Comparison of ENCODE assay signal across 8 cellular contexts in genomic region chr2:223943561-223944008, GRCh38. TPM values are rescaled to one million over a fixed set of nuclear protein-coding genes. Genes with fewer than 3 reads are reported as not detected.
DNase-seq lines count a peak whose midpoint lies in the region; ATAC-seq, FAIRE-seq and TF ChIP-seq lines count a peak whose summit lies in the region.

No MANE protein-coding gene starts in this region.

- dilution Hi-C loops in keratinocyte (cut with MboI; ENCODE audit: extremely low pct_ligation_motif_present, low sequenced_read_pairs), result no loop called here

- H3K27ac Mint-ChIP-seq in HFFc6, result peak overlapping the region; percentile 90

- H3K9ac ChIP-seq in keratinocyte (ENCODE audit: control insufficient read depth, extremely low read depth, insufficient read depth, low read length) (peak overlapping the region; percentile 85), stomach smooth muscle (ENCODE audit: low read length in 2 of 2) (peak overlapping the region; percentile 51 to 89)

- H3K27ac ChIP-seq in keratinocyte (ENCODE audit: control insufficient read depth, insufficient read depth, low read length) (peak overlapping the region; percentile 71), stomach smooth muscle (ENCODE audit: low read length) (no peak overlapping the region)

- no peaks in the 10 kb centered on the region for H4K20me1 ChIP-seq in keratinocyte (ENCODE audit: control insufficient read depth, extremely low read depth, insufficient read depth, low read length)

- no peaks in the 10 kb centered on the region for H3K27me3 ChIP-seq in keratinocyte (ENCODE audit: control insufficient read depth, extremely low read depth, insufficient read depth, low read length)
- H3K27me3 ChIP-seq in stomach smooth muscle (ENCODE audit: control insufficient read depth in 1 of 2, insufficient read depth in 2 of 2, low read length in 2 of 2), result no peaks in the 10 kb centered on the region

- H3K4me2 ChIP-seq in keratinocyte (ENCODE audit: control insufficient read depth, extremely low read depth, insufficient read depth, low read depth, low read length), result peak overlapping the region; percentile 95

- H3K4me3 Mint-ChIP-seq in HFFc6, result peak overlapping the region; percentile 96

- H3K4me1 ChIP-seq in keratinocyte (ENCODE audit: control insufficient read depth, extremely low read depth, insufficient read depth, low read length) (peaks cover 21% of the 10 kb centered on the region), stomach smooth muscle (ENCODE audit: control insufficient read depth, insufficient read depth, low read length) (peaks cover 18% of the 10 kb centered on the region)

- H3K27me3 Mint-ChIP-seq in HFFc6 (ENCODE audit: insufficient read depth), result peaks cover 1% of the 10 kb centered on the region; the same call in 1 of the 2 replicates

- H3K4me3 ChIP-seq in keratinocyte (ENCODE audit: control insufficient read depth in 2 of 3, extremely low read depth in 1 of 3, insufficient read depth in 2 of 3, low read depth in 1 of 3, low read length in 3 of 3) (peak overlapping the region; percentile 84 to 94 (median 86)), stomach smooth muscle (ENCODE audit: low read length in 2 of 2) (peak overlapping the region; percentile 80 to 88)

- H3K79me2 ChIP-seq in keratinocyte (ENCODE audit: control insufficient read depth, insufficient read depth, low read length), result peaks cover 47% of the 10 kb centered on the region

- H3K36me3 Mint-ChIP-seq in HFFc6 (ENCODE audit: low read depth), result peaks cover 22% of the 10 kb centered on the region

- peak overlapping the region; percentile 5 for H2AFZ ChIP-seq in keratinocyte (ENCODE audit: control insufficient read depth, low read length)

- DNase-seq in AG08396 (ENCODE audit: low spot score) (peak; percentile 58), HFFc6 (peak; percentile 30), amniotic epithelial cell (ENCODE audit: low read depth) (peak; percentile 62), keratinocyte (ENCODE audit: low read depth, low spot score) (no peak), inferior parietal cortex (ENCODE audit: extremely low spot score) (no peak)
- no peak for DNase-seq in stimulated activated CD4-positive, alpha-beta T cell treated with anti-CD3 and anti-CD28 coated beads, Interleukin-2, amount 100 ng/mL, for 24 hours

- peaks cover 4% of the 10 kb centered on the region for H3K9me3 Mint-ChIP-seq in HFFc6

- peaks cover 52% of the 10 kb centered on the region for H3K4me1 Mint-ChIP-seq in HFFc6 (ENCODE audit: low read depth)

- H3K9me3 ChIP-seq in keratinocyte (ENCODE audit: control insufficient read depth, low read depth, low read length) (no peaks in the 10 kb centered on the region), stomach smooth muscle (ENCODE audit: control insufficient read depth in 2 of 2, low read length in 2 of 2) (no peaks in the 10 kb centered on the region)

- H3K9me1 ChIP-seq in keratinocyte (ENCODE audit: control insufficient read depth, extremely low read depth, insufficient read depth, low read length), result no peaks in the 10 kb centered on the region

- TF ChIP-seq CTCF in HFFc6 (IDR thresholded peaks at IDR 0.05), result no peak
- TF ChIP-seq CTCF in keratinocyte (optimal IDR thresholded peaks at IDR 0.05 in 1 of 3, IDR thresholded peaks at IDR 0.05 in 1 of 3, conservative IDR thresholded peaks at IDR 0.05 in 1 of 3; ENCODE audit: extremely low read depth in 1 of 3, insufficient read depth in 2 of 3, low read length in 3 of 3), result no peak

- H3K36me3 ChIP-seq in keratinocyte (ENCODE audit: control insufficient read depth in 2 of 2, extremely low read depth in 1 of 2, insufficient read depth in 2 of 2, low read length in 2 of 2), result no peaks in the 10 kb centered on the region
- no peaks in the 10 kb centered on the region for H3K36me3 ChIP-seq in stomach smooth muscle (ENCODE audit: control insufficient read depth in 2 of 2, insufficient read depth in 2 of 2, low read length in 2 of 2)

- no peak for ATAC-seq in HG03571 (IDR thresholded peaks at IDR 0.05; ENCODE audit: unreplicated experiment)

- FAIRE-seq in keratinocyte (lab: Jason Lieb, UNC), result peak; percentile 49

RNA-seq across cellular contexts. Expression of gene WDFY1, which starts 1.6 kb away (rescaled TPM):
- total RNA-seq in HFFc6 (2021; fragmentation: NEBNext Ultra II Directional; extraction: Animal tissue kit (Norgen Biotek cat#: 25700)), result 10 to 100 TPM; 35.2 to 50.4 (median 44.7) TPM
- polyA plus RNA-seq in keratinocyte, result 40.9 to 63.3 TPM (median 54.9 TPM) in 3 replicates
- 24.1 TPM for polyA plus RNA-seq in keratinocyte (2011; ENCODE audit: low read depth)
- 26.2 and 42.0 TPM in 2 replicates for polyA plus RNA-seq in keratinocyte (2011; cell fraction: cytosol; rRNA removed)
- 47.5 and 59.6 TPM in 2 replicates for polyA plus RNA-seq in keratinocyte (2011; cell fraction: nucleus; rRNA removed)
- polyA plus RNA-seq in keratinocyte (2012; ENCODE audit: low replicate concordance), result 21.8 and 34.2 TPM in 2 replicates
- polyA minus RNA-seq in keratinocyte, result 88.0 to 198 TPM (median 128 TPM) in 3 replicates
- polyA minus RNA-seq in keratinocyte (2011; cell fraction: cytosol; rRNA and poly(A)+ RNA removed), result 66.8 TPM
- 49.6 and 79.4 TPM in 2 replicates for polyA minus RNA-seq in keratinocyte (2011; cell fraction: nucleus; rRNA and poly(A)+ RNA removed)

RNA-seq across cellular contexts. Expression of gene MRPL44, which starts 13.7 kb away (rescaled TPM):
- 10 to 100 TPM; 27.5 to 29.8 (median 28.6) TPM for total RNA-seq in HFFc6 (2021; fragmentation: NEBNext Ultra II Directional; extraction: Animal tissue kit (Norgen Biotek cat#: 25700))
- 18.2 to 27.9 TPM (median 27.1 TPM) in 3 replicates for polyA plus RNA-seq in keratinocyte
- 19.9 TPM for polyA plus RNA-seq in keratinocyte (2011; ENCODE audit: low read depth)
- 18.0 and 28.9 TPM in 2 replicates for polyA plus RNA-seq in keratinocyte (2011; cell fraction: cytosol; rRNA removed)
- 21.1 and 22.7 TPM in 2 replicates for polyA plus RNA-seq in keratinocyte (2011; cell fraction: nucleus; rRNA removed)
- polyA plus RNA-seq in keratinocyte (2012; ENCODE audit: low replicate concordance), result 17.9 and 21.3 TPM in 2 replicates
- 4.3 to 9.9 TPM (median 6.7 TPM) in 3 replicates for polyA minus RNA-seq in keratinocyte
- polyA minus RNA-seq in keratinocyte (2011; cell fraction: cytosol; rRNA and poly(A)+ RNA removed), result 13.0 TPM
- polyA minus RNA-seq in keratinocyte (2011; cell fraction: nucleus; rRNA and poly(A)+ RNA removed), result 6.3 and 8.6 TPM in 2 replicates

Comparison
In these comparisons a context has a peak if more than half of its experiments do, and no peak if none do; other contexts are left out.
1. DNase-seq: peak in AG08396 (single experiment), HFFc6 (single experiment) and amniotic epithelial cell (single experiment); none in keratinocyte (single experiment), stimulated activated CD4-positive, alpha-beta T cell treated with anti-CD3 and anti-CD28 coated beads, Interleukin-2, amount 100 ng/mL, for 24 hours (0 of 2) and inferior parietal cortex (single experiment).